In the genomic region with DNA sequence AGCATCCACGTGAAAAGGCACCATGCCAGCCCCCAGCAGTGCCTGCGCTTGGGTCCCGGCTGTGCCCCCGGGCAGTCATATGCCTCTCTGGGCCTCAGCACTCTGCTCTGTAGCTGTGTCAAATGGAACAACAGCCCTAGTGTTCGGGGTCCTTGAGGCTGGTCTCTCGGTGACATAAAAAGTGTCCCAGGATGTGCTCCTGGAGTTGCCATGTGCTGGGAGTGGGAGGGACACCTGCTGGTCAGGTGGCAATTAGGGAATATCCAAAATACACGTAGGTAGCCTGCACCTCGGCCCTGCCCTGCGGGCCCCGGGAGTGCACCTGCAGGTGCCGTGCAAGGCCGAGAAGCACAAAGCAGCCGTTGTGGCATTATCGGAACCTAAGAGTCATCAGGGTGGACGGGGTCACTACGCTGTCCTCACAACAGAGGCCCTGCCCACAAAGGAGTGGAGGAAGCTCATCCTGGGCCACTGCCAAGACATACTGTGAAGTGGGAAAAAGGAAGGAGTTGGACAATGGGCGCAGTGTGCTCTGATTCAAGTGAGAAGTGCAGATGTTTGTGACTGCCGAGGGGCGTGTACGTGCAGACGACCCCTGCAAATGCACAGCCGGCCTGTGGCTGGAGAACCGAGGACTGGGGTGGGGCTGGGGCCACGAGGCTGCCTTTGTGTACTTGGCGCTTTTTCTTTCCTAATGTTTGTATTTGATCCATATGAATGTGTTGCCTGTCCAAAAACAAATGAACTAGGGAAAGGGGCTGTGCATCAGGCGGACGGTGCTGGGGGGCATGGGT, we compare ENCODE assay signal across 1 cellular context.
TF ChIP-seq lines count a peak whose summit lies in the region.

No MANE protein-coding gene starts in this region.

TF ChIP-seq in HepG2, 621 proteins besides CTCF, POLR2A, EP300 and RAD21 (continued from another document and continues in another):
- TF ChIP-seq, protein P1, sequence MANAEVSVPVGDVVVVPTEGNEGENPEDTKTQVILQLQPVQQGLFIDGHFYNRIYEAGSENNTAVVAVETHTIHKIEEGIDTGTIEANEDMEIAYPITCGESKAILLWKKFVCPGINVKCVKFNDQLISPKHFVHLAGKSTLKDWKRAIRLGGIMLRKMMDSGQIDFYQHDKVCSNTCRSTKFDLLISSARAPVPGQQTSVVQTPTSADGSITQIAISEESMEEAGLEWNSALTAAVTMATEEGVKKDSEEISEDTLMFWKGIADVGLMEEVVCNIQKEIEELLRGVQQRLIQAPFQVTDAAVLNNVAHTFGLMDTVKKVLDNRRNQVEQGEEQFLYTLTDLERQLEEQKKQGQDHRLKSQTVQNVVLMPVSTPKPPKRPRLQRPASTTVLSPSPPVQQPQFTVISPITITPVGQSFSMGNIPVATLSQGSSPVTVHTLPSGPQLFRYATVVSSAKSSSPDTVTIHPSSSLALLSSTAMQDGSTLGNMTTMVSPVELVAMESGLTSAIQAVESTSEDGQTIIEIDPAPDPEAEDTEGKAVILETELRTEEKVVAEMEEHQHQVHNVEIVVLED (CRISPR knock-in tag; IDR thresholded peaks at IDR 0.05; ENCODE audit: borderline replicate concordance) = peak; percentile 68
- TF ChIP-seq, protein P2, sequence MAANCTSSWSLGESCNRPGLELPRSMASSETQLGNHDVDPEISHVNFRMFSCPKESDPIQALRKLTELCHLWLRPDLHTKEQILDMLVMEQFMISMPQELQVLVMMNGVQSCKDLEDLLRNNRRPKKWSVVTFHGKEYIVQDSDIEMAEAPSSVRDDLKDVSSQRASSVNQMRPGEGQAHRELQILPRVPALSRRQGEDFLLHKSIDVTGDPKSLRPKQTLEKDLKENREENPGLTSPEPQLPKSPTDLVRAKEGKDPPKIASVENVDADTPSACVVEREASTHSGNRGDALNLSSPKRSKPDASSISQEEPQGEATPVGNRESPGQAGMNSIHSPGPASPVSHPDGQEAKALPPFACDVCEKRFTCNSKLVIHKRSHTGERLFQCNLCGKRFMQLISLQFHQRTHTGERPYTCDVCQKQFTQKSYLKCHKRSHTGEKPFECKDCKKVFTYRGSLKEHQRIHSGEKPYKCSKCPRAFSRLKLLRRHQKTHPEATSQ (CRISPR knock-in tag; IDR thresholded peaks at IDR 0.05; ENCODE audit: borderline replicate concordance) = peak; percentile 96
- TF ChIP-seq NCOA1 (CRISPR knock-in tag; IDR thresholded peaks at IDR 0.05) (peak; percentile 93), ZNF451 (CRISPR knock-in tag; IDR thresholded peaks at IDR 0.05) (peak; percentile 88; the same call in 1 of the 2 replicates), ZNF383 (CRISPR knock-in tag; IDR thresholded peaks at IDR 0.05; ENCODE audit: borderline replicate concordance) (peak; percentile 95; the same call in 1 of the 2 replicates), NFIB (CRISPR knock-in tag; IDR thresholded peaks at IDR 0.05; ENCODE audit: borderline replicate concordance) (no peak; the same call in 1 of the 2 replicates), ZNF563 (CRISPR knock-in tag; IDR thresholded peaks at IDR 0.05) (peak; percentile 97; the same call in 1 of the 2 replicates), ZNF33B (CRISPR knock-in tag; IDR thresholded peaks at IDR 0.05) (peak; percentile 47; the same call in 1 of the 2 replicates), ESRRA (CRISPR knock-in tag; IDR thresholded peaks at IDR 0.05; ENCODE audit: low read depth) (no peak), KAT7 (CRISPR knock-in tag; IDR thresholded peaks at IDR 0.05; ENCODE audit: borderline replicate concordance) (no peak), ZNF468 (CRISPR knock-in tag; IDR thresholded peaks at IDR 0.05) (no peak), ZMYM4 (CRISPR knock-in tag; IDR thresholded peaks at IDR 0.05) (peak; percentile 64; the same call in 1 of the 2 replicates), AHR (CRISPR knock-in tag; IDR thresholded peaks at IDR 0.05) (no peak; the same call in 1 of the 2 replicates), ZNF101 (CRISPR knock-in tag; IDR thresholded peaks at IDR 0.05; ENCODE audit: borderline replicate concordance, low read depth) (0 out of 2 replicates have a peak, but pooled peaks have one; percentile 32), DNMT1 (CRISPR knock-in tag; IDR thresholded peaks at IDR 0.05) (no peak), ASH2L (IDR thresholded peaks at IDR 0.05; ENCODE audit: insufficient read length, low read depth, low read length) (peak; percentile 75), SKI (IDR thresholded peaks at IDR 0.05; ENCODE audit: partially characterized antibody) (peak; percentile 45), PRMT3 (CRISPR knock-in tag; IDR thresholded peaks at IDR 0.05; ENCODE audit: borderline replicate concordance, low read depth) (peak; percentile 9; the same call in 1 of the 2 replicates), FOXJ3 (CRISPR knock-in tag; IDR thresholded peaks at IDR 0.05; ENCODE audit: borderline replicate concordance) (peak; percentile 92), DNMT3B (CRISPR knock-in tag; conservative IDR thresholded peaks at IDR 0.05) (peak; percentile 93; the same call in 1 of the 2 replicates), THYN1 (CRISPR knock-in tag; IDR thresholded peaks at IDR 0.05; ENCODE audit: borderline replicate concordance, low read depth) (peak; percentile 93; the same call in 1 of the 2 replicates), RARG (CRISPR knock-in tag; IDR thresholded peaks at IDR 0.05; ENCODE audit: low read depth) (no peak), NR2C2 (CRISPR knock-in tag; IDR thresholded peaks at IDR 0.05; ENCODE audit: borderline replicate concordance) (peak; percentile 82), SAFB2 (CRISPR knock-in tag; IDR thresholded peaks at IDR 0.05; ENCODE audit: borderline replicate concordance, low read depth) (no peak; the same call in none of the 2 replicates), ZNF121 (CRISPR knock-in tag; IDR thresholded peaks at IDR 0.05) (peak; percentile 76; the same call in 1 of the 2 replicates), GATAD1 (CRISPR knock-in tag; IDR thresholded peaks at IDR 0.05) (peak; percentile 66; the same call in 1 of the 2 replicates), JUN (CRISPR knock-in tag; IDR thresholded peaks at IDR 0.05) (peak; percentile 48; the same call in 1 of the 2 replicates), ZNF766 (CRISPR knock-in tag; IDR thresholded peaks at IDR 0.05; ENCODE audit: borderline replicate concordance) (no peak), PTBP1 (IDR thresholded peaks at IDR 0.05; ENCODE audit: low read depth, low read length, poor library complexity, severe bottlenecking) (peak; percentile 34)
- TF ChIP-seq, protein P3, sequence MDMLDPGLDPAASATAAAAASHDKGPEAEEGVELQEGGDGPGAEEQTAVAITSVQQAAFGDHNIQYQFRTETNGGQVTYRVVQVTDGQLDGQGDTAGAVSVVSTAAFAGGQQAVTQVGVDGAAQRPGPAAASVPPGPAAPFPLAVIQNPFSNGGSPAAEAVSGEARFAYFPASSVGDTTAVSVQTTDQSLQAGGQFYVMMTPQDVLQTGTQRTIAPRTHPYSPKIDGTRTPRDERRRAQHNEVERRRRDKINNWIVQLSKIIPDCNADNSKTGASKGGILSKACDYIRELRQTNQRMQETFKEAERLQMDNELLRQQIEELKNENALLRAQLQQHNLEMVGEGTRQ (IDR thresholded peaks at IDR 0.05; ENCODE audit: low read depth, low read length) = peak; percentile 57
- TF ChIP-seq, protein P3 (CRISPR knock-in tag; IDR thresholded peaks at IDR 0.05; ENCODE audit: borderline replicate concordance) = no peak
- TF ChIP-seq, protein P4, sequence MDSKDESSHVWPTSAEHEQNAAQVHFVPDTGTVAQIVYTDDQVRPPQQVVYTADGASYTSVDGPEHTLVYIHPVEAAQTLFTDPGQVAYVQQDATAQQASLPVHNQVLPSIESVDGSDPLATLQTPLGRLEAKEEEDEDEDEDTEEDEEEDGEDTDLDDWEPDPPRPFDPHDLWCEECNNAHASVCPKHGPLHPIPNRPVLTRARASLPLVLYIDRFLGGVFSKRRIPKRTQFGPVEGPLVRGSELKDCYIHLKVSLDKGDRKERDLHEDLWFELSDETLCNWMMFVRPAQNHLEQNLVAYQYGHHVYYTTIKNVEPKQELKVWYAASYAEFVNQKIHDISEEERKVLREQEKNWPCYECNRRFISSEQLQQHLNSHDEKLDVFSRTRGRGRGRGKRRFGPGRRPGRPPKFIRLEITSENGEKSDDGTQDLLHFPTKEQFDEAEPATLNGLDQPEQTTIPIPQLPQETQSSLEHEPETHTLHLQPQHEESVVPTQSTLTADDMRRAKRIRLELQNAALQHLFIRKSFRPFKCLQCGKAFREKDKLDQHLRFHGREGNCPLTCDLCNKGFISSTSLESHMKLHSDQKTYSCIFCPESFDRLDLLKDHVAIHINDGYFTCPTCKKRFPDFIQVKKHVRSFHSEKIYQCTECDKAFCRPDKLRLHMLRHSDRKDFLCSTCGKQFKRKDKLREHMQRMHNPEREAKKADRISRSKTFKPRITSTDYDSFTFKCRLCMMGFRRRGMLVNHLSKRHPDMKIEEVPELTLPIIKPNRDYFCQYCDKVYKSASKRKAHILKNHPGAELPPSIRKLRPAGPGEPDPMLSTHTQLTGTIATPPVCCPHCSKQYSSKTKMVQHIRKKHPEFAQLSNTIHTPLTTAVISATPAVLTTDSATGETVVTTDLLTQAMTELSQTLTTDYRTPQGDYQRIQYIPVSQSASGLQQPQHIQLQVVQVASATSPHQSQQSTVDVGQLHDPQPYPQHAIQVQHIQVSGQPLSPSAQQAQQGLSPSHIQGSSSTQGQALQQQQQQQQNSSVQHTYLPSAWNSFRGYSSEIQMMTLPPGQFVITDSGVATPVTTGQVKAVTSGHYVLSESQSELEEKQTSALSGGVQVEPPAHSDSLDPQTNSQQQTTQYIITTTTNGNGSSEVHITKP (CRISPR knock-in tag; IDR thresholded peaks at IDR 0.05; ENCODE audit: low read depth) = no peak
- TF ChIP-seq, protein P5, sequence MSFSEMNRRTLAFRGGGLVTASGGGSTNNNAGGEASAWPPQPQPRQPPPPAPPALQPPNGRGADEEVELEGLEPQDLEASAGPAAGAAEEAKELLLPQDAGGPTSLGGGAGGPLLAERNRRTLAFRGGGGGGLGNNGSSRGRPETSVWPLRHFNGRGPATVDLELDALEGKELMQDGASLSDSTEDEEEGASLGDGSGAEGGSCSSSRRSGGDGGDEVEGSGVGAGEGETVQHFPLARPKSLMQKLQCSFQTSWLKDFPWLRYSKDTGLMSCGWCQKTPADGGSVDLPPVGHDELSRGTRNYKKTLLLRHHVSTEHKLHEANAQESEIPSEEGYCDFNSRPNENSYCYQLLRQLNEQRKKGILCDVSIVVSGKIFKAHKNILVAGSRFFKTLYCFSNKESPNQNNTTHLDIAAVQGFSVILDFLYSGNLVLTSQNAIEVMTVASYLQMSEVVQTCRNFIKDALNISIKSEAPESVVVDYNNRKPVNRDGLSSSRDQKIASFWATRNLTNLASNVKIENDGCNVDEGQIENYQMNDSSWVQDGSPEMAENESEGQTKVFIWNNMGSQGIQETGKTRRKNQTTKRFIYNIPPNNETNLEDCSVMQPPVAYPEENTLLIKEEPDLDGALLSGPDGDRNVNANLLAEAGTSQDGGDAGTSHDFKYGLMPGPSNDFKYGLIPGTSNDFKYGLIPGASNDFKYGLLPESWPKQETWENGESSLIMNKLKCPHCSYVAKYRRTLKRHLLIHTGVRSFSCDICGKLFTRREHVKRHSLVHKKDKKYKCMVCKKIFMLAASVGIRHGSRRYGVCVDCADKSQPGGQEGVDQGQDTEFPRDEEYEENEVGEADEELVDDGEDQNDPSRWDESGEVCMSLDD (CRISPR knock-in tag; IDR thresholded peaks at IDR 0.05; ENCODE audit: borderline replicate concordance) = no peak
- TF ChIP-seq, protein P6, sequence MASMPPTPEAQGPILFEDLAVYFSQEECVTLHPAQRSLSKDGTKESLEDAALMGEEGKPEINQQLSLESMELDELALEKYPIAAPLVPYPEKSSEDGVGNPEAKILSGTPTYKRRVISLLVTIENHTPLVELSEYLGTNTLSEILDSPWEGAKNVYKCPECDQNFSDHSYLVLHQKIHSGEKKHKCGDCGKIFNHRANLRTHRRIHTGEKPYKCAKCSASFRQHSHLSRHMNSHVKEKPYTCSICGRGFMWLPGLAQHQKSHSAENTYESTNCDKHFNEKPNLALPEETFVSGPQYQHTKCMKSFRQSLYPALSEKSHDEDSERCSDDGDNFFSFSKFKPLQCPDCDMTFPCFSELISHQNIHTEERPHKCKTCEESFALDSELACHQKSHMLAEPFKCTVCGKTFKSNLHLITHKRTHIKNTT (CRISPR knock-in tag; IDR thresholded peaks at IDR 0.05) = no peak
- TF ChIP-seq, protein P7, sequence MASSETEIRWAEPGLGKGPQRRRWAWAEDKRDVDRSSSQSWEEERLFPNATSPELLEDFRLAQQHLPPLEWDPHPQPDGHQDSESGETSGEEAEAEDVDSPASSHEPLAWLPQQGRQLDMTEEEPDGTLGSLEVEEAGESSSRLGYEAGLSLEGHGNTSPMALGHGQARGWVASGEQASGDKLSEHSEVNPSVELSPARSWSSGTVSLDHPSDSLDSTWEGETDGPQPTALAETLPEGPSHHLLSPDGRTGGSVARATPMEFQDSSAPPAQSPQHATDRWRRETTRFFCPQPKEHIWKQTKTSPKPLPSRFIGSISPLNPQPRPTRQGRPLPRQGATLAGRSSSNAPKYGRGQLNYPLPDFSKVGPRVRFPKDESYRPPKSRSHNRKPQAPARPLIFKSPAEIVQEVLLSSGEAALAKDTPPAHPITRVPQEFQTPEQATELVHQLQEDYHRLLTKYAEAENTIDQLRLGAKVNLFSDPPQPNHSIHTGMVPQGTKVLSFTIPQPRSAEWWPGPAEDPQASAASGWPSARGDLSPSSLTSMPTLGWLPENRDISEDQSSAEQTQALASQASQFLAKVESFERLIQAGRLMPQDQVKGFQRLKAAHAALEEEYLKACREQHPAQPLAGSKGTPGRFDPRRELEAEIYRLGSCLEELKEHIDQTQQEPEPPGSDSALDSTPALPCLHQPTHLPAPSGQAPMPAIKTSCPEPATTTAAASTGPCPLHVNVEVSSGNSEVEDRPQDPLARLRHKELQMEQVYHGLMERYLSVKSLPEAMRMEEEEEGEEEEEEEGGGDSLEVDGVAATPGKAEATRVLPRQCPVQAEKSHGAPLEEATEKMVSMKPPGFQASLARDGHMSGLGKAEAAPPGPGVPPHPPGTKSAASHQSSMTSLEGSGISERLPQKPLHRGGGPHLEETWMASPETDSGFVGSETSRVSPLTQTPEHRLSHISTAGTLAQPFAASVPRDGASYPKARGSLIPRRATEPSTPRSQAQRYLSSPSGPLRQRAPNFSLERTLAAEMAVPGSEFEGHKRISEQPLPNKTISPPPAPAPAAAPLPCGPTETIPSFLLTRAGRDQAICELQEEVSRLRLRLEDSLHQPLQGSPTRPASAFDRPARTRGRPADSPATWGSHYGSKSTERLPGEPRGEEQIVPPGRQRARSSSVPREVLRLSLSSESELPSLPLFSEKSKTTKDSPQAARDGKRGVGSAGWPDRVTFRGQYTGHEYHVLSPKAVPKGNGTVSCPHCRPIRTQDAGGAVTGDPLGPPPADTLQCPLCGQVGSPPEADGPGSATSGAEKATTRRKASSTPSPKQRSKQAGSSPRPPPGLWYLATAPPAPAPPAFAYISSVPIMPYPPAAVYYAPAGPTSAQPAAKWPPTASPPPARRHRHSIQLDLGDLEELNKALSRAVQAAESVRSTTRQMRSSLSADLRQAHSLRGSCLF (CRISPR knock-in tag; IDR thresholded peaks at IDR 0.05; ENCODE audit: borderline replicate concordance) = no peak
- TF ChIP-seq, protein P8, sequence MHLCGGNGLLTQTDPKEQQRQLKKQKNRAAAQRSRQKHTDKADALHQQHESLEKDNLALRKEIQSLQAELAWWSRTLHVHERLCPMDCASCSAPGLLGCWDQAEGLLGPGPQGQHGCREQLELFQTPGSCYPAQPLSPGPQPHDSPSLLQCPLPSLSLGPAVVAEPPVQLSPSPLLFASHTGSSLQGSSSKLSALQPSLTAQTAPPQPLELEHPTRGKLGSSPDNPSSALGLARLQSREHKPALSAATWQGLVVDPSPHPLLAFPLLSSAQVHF (CRISPR knock-in tag; IDR thresholded peaks at IDR 0.05) = 0 out of 2 replicates have a peak, but pooled peaks have one; percentile 15
